1 cellular context compared by ENCODE assay signal in genomic region chr13:110517505-110518149, GRCh38.
TF ChIP-seq lines count a peak whose summit lies in the region.

No MANE protein-coding gene starts in this region.

TF ChIP-seq in HepG2, 621 proteins besides CTCF, POLR2A, EP300 and RAD21 (continued from another document):
- TF ChIP-seq, protein P1, sequence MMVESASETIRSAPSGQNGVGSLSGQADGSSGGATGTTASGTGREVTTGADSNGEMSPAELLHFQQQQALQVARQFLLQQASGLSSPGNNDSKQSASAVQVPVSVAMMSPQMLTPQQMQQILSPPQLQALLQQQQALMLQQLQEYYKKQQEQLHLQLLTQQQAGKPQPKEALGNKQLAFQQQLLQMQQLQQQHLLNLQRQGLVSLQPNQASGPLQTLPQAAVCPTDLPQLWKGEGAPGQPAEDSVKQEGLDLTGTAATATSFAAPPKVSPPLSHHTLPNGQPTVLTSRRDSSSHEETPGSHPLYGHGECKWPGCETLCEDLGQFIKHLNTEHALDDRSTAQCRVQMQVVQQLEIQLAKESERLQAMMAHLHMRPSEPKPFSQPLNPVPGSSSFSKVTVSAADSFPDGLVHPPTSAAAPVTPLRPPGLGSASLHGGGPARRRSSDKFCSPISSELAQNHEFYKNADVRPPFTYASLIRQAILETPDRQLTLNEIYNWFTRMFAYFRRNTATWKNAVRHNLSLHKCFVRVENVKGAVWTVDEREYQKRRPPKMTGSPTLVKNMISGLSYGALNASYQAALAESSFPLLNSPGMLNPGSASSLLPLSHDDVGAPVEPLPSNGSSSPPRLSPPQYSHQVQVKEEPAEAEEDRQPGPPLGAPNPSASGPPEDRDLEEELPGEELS (CRISPR knock-in tag; IDR thresholded peaks at IDR 0.05): no peak
- no peak for TF ChIP-seq ZNF766 (CRISPR knock-in tag; IDR thresholded peaks at IDR 0.05; ENCODE audit: borderline replicate concordance)
- TF ChIP-seq ZNF550 (CRISPR knock-in tag; IDR thresholded peaks at IDR 0.05; ENCODE audit: borderline replicate concordance): no peak
- no peak for TF ChIP-seq ZFP36L1 (CRISPR knock-in tag; IDR thresholded peaks at IDR 0.05)
- TF ChIP-seq PAWR (CRISPR knock-in tag; IDR thresholded peaks at IDR 0.05; ENCODE audit: borderline replicate concordance): no peak
- no peak for TF ChIP-seq HIVEP1 (CRISPR knock-in tag; IDR thresholded peaks at IDR 0.05)
- TF ChIP-seq, protein P2, sequence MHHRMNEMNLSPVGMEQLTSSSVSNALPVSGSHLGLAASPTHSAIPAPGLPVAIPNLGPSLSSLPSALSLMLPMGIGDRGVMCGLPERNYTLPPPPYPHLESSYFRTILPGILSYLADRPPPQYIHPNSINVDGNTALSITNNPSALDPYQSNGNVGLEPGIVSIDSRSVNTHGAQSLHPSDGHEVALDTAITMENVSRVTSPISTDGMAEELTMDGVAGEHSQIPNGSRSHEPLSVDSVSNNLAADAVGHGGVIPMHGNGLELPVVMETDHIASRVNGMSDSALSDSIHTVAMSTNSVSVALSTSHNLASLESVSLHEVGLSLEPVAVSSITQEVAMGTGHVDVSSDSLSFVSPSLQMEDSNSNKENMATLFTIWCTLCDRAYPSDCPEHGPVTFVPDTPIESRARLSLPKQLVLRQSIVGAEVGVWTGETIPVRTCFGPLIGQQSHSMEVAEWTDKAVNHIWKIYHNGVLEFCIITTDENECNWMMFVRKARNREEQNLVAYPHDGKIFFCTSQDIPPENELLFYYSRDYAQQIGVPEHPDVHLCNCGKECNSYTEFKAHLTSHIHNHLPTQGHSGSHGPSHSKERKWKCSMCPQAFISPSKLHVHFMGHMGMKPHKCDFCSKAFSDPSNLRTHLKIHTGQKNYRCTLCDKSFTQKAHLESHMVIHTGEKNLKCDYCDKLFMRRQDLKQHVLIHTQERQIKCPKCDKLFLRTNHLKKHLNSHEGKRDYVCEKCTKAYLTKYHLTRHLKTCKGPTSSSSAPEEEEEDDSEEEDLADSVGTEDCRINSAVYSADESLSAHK (CRISPR knock-in tag; IDR thresholded peaks at IDR 0.05; ENCODE audit: borderline replicate concordance): no peak
- TF ChIP-seq ZNF615 (CRISPR knock-in tag; IDR thresholded peaks at IDR 0.05; ENCODE audit: borderline replicate concordance): no peak
TF ChIP-seq in HepG2: peak in this region for 1.
